9 cellular contexts compared by ENCODE assay signal in genomic region chr11:368414-369335, GRCh38. TPM values are rescaled to one million over a fixed set of nuclear protein-coding genes. Genes with fewer than 3 reads are reported as not detected.
DNase-seq lines count a peak whose midpoint lies in the region; ATAC-seq, FAIRE-seq and TF ChIP-seq lines count a peak whose summit lies in the region.
"Had no signal": no experiment of that assay in that cellular context is flagged by ENCODE, and none has a peak within 500 bp of the region (broad histone marks: within the 10 kb centered on the region; RNA-seq: fewer than 3 reads in every experiment).

No MANE protein-coding gene starts in this region.

- H4K20me1 ChIP-seq in OCI-LY7 (ENCODE audit: insufficient read depth, low read length), result no peaks in the 10 kb centered on the region

- no peak overlapping the region for H2AFZ ChIP-seq in OCI-LY7 (ENCODE audit: low read length)

- no peaks in the 10 kb centered on the region for H3K9me3 Mint-ChIP-seq in chondrocyte (ENCODE audit: low read depth)
- H3K9me3 Mint-ChIP-seq in naive thymus-derived CD4-positive, alpha-beta T cell, result peaks cover 0 to 1% (median 0%) of the 10 kb centered on the region in 11 donors

- H3K27me3 ChIP-seq in naive thymus-derived CD4-positive, alpha-beta T cell (ENCODE audit: control insufficient read depth in 2 of 2, insufficient read depth in 2 of 2, low read length in 2 of 2), result peaks cover 3 to 7% of the 10 kb centered on the region in 2 donors

- H3K36me3 ChIP-seq in naive thymus-derived CD4-positive, alpha-beta T cell (ENCODE audit: control insufficient read depth in 2 of 3, insufficient read depth in 3 of 3, low read length in 3 of 3), result no peaks in the 10 kb centered on the region
- no peaks in the 10 kb centered on the region for H3K36me3 ChIP-seq in OCI-LY7 (ENCODE audit: insufficient read depth, low read length)

- H3K79me2 ChIP-seq in OCI-LY7 (ENCODE audit: insufficient read depth, low read depth, low read length), result no peaks in the 10 kb centered on the region

- CTCF ChIA-PET in naive thymus-derived CD4-positive, alpha-beta T cell (lab: Charles Lee), result interaction anchor here (1.0 to 1.2 kb wide), 2 partner anchors 48 to 63 kb away, joined by 3 to 7 read pairs; no protein-coding TSS in a partner anchor
- CTCF ChIA-PET in OCI-LY7 (lab: Charles Lee; ENCODE audit: unreplicated experiment), result no interaction called here

- H3K36me3 Mint-ChIP-seq in chondrocyte (ENCODE audit: low read depth), result no peaks in the 10 kb centered on the region
- peaks cover 0 to 4% (median 0%) of the 10 kb centered on the region in 5 donors for H3K36me3 Mint-ChIP-seq in naive thymus-derived CD4-positive, alpha-beta T cell

- FAIRE-seq in HTR-8/SVneo (lab: Jason Lieb, UNC), result peak; percentile 36

- H3K9me2 ChIP-seq in OCI-LY7 (ENCODE audit: insufficient read depth, low read length), result no peaks in the 10 kb centered on the region

- peak; percentile 61 for DNase-seq in AG20443 (ENCODE audit: low spot score)
- peak; percentile 39 for DNase-seq in HTR-8/SVneo (ENCODE audit: insufficient read length, low spot score)
- DNase-seq in chondrocyte (ENCODE audit: low spot score), result peak; percentile 94
- peak in 1 of 9 donors; percentile 24 for DNase-seq in naive thymus-derived CD4-positive, alpha-beta T cell
- no peak for DNase-seq in NCI-H187 (lab: John Stamatoyannopoulos, UW)
- no peak for DNase-seq in OCI-LY7 (ENCODE audit: low spot score)
- no peak for DNase-seq in foreskin melanocyte
- DNase-seq: NCI-H510A had no signal

- intact Hi-C loops in naive thymus-derived CD4-positive, alpha-beta T cell (cut with micrococcal nuclease), result no loop called here
- intact Hi-C loops in OCI-LY7 (cut with micrococcal nuclease; ENCODE audit: unreplicated experiment), result no loop called here

- TF ChIP-seq CTCF in chondrocyte (IDR thresholded peaks at IDR 0.05), result no peak
- no peak for TF ChIP-seq CTCF in OCI-LY7 (conservative IDR thresholded peaks at IDR 0.05; ENCODE audit: low read length)

- POLR2A ChIA-PET in naive thymus-derived CD4-positive, alpha-beta T cell (lab: Charles Lee), result interaction anchor here (0.6 to 1.6 kb wide), 6 partner anchors 13 to 128 kb away, joined by 3 to 4 read pairs (median 3); no protein-coding TSS in a partner anchor
- POLR2A ChIA-PET in OCI-LY7 (lab: Charles Lee), result no interaction called here

- H3K4me2 ChIP-seq in OCI-LY7 (ENCODE audit: low read length), result no peak overlapping the region

- no peak overlapping the region for H3K27ac Mint-ChIP-seq in chondrocyte (ENCODE audit: unreplicated experiment)
- peak overlapping the region in 5 of 9 donors; percentile 28 to 77 (median 41) for H3K27ac Mint-ChIP-seq in naive thymus-derived CD4-positive, alpha-beta T cell

- peaks cover 20% of the 10 kb centered on the region for H3K4me1 Mint-ChIP-seq in chondrocyte (ENCODE audit: low read depth)
- H3K4me1 Mint-ChIP-seq in naive thymus-derived CD4-positive, alpha-beta T cell, result peaks cover 0 to 39% (median 18%) of the 10 kb centered on the region in 7 donors

- no peak for ATAC-seq in naive thymus-derived CD4-positive, alpha-beta T cell
- ATAC-seq in GM19455 (IDR thresholded peaks at IDR 0.05; ENCODE audit: unreplicated experiment), result no peak

- BruUV-seq in OCI-LY7 (replicated peaks; lab: Mats Ljungman, UMichigan), result no TSS peak

- peaks cover 4% of the 10 kb centered on the region for H3K27me3 Mint-ChIP-seq in chondrocyte (ENCODE audit: low read depth)
- H3K27me3 Mint-ChIP-seq in naive thymus-derived CD4-positive, alpha-beta T cell, result peaks cover 10 to 47% (median 26%) of the 10 kb centered on the region in 5 donors

- peaks cover 10% of the 10 kb centered on the region in 2 donors for H3K4me1 ChIP-seq in naive thymus-derived CD4-positive, alpha-beta T cell (ENCODE audit: control insufficient read depth in 2 of 2, insufficient read depth in 2 of 2, low read length in 2 of 2)
- H3K4me1 ChIP-seq in OCI-LY7 (ENCODE audit: insufficient read depth, low read length, poor library complexity, severe bottlenecking), result no peaks in the 10 kb centered on the region

- H3K4me3 ChIP-seq in naive thymus-derived CD4-positive, alpha-beta T cell (ENCODE audit: low read length), result peak overlapping the region; percentile 13
- H3K4me3 ChIP-seq in OCI-LY7 (ENCODE audit: low read depth, low read length, poor library complexity, severe bottlenecking), result no peak overlapping the region

- no peaks in the 10 kb centered on the region for H3K9me3 ChIP-seq in naive thymus-derived CD4-positive, alpha-beta T cell (ENCODE audit: control insufficient read depth in 2 of 3, low read length in 3 of 3)
- H3K9me3 ChIP-seq in OCI-LY7 (ENCODE audit: low read length), result no peaks in the 10 kb centered on the region

- peak overlapping the region; percentile 81 for H3K4me3 Mint-ChIP-seq in chondrocyte (ENCODE audit: unreplicated experiment)
- H3K4me3 Mint-ChIP-seq in naive thymus-derived CD4-positive, alpha-beta T cell, result peak overlapping the region; percentile 68 to 90 (median 86)

- no peak overlapping the region for H3K27ac ChIP-seq in naive thymus-derived CD4-positive, alpha-beta T cell (ENCODE audit: low read depth, low read length)
- no peak overlapping the region for H3K27ac ChIP-seq in OCI-LY7 (ENCODE audit: low read depth, low read length, poor library complexity, severe bottlenecking)

RNA-seq across cellular contexts. Expression of gene B4GALNT4, which starts 0.6 kb away (rescaled TPM):
- total RNA-seq in chondrocyte (37.0 to 39.1 TPM (median 37.2 TPM) in 3 replicates), OCI-LY7 (2022) (not detected in 2 replicates)
- 10 to 100 TPM in 2 of 5 experiments, 1 to 10 TPM in 3; 1.2 to 11.8 (median 3.5) TPM for total RNA-seq in naive thymus-derived CD4-positive, alpha-beta T cell
- under 1 TPM in 1 of 2 donors, not detected in 1; 0.14 TPM for polyA plus RNA-seq in naive thymus-derived CD4-positive, alpha-beta T cell
- not detected in 2 replicates for total RNA-seq in OCI-LY7 (2014; rRNA removed; shearing (Covaris generic))

RNA-seq across cellular contexts. Expression of gene PKP3, which starts 25.3 kb away (rescaled TPM):
- 0.56 to 0.92 TPM (median 0.85 TPM) in 3 replicates for total RNA-seq in chondrocyte
- not detected for total RNA-seq in naive thymus-derived CD4-positive, alpha-beta T cell
- polyA plus RNA-seq in naive thymus-derived CD4-positive, alpha-beta T cell, result not detected
- total RNA-seq in OCI-LY7 (2014; rRNA removed; shearing (Covaris generic)), result not detected in 2 replicates
- total RNA-seq in OCI-LY7 (2022), result not detected in 2 replicates

RNA-seq across cellular contexts. Expression of gene SIGIRR, which starts 46.1 kb away (rescaled TPM):
- 12.3 to 26.6 TPM (median 25.9 TPM) in 3 replicates for total RNA-seq in chondrocyte
- 100 to 1,000 TPM; 210 to 497 (median 392) TPM for total RNA-seq in naive thymus-derived CD4-positive, alpha-beta T cell
- polyA plus RNA-seq in naive thymus-derived CD4-positive, alpha-beta T cell, result 100 to 1,000 TPM; 223 to 305 TPM
- total RNA-seq in OCI-LY7 (2014; rRNA removed; shearing (Covaris generic)), result 36.9 and 57.2 TPM in 2 replicates
- 25.3 and 29.2 TPM in 2 replicates for total RNA-seq in OCI-LY7 (2022)

RNA-seq across cellular contexts. Expression of gene IFITM3, which starts 48.0 kb away (rescaled TPM):
- total RNA-seq in chondrocyte (377 to 394 TPM (median 392 TPM) in 3 replicates), OCI-LY7 (2022) (1.5 and 2.2 TPM in 2 replicates)
- 10 to 100 TPM in 3 of 5 experiments, 1 to 10 TPM in 2; 6.7 to 43.1 (median 13.2) TPM for total RNA-seq in naive thymus-derived CD4-positive, alpha-beta T cell
- polyA plus RNA-seq in naive thymus-derived CD4-positive, alpha-beta T cell, result 100 to 1,000 TPM in 1 of 2 donors, 1 to 10 TPM in 1; 5.1 to 194 TPM
- 0.95 and 1.5 TPM in 2 replicates for total RNA-seq in OCI-LY7 (2014; rRNA removed; shearing (Covaris generic))

RNA-seq across cellular contexts. Expression of gene IFITM1, which starts 54.8 kb away (rescaled TPM):
- total RNA-seq in chondrocyte, result 1.0 to 3.3 TPM (median 1.6 TPM) in 3 replicates
- total RNA-seq in naive thymus-derived CD4-positive, alpha-beta T cell, result 100 to 1,000 TPM in 4 of 5 experiments, 10 to 100 TPM in 1; 97.4 to 985 (median 241) TPM
- 1,000 to 10,000 TPM; 1,878 to 2,355 TPM for polyA plus RNA-seq in naive thymus-derived CD4-positive, alpha-beta T cell
- total RNA-seq in OCI-LY7 (2014; rRNA removed; shearing (Covaris generic)), result 30.3 and 36.4 TPM in 2 replicates
- total RNA-seq in OCI-LY7 (2022), result 72.4 TPM in 2 replicates

Comparison
In these comparisons a context has a peak if more than half of its experiments do, and no peak if none do; other contexts are left out.
1. DNase-seq: peak in AG20443 (single experiment), HTR-8/SVneo (single experiment) and chondrocyte (single experiment); none in NCI-H187 (0 of 2), OCI-LY7 (single experiment) and foreskin melanocyte (single experiment).